Comparison of ENCODE assay signal across 12 cellular contexts in genomic region chr7:98616381-98617050, GRCh38. TPM values are rescaled to one million over a fixed set of nuclear protein-coding genes. Genes with fewer than 3 reads are reported as not detected.
DNase-seq lines count a peak whose midpoint lies in the region; ATAC-seq and TF ChIP-seq lines count a peak whose summit lies in the region.
"Had no signal": no experiment of that assay in that cellular context is flagged by ENCODE, and none has a peak within 500 bp of the region (broad histone marks: within the 10 kb centered on the region; RNA-seq: fewer than 3 reads in every experiment).

No MANE protein-coding gene starts in this region.

- TF ChIP-seq CTCF in endodermal cell (conservative IDR thresholded peaks at IDR 0.05) (no peak), psoas muscle (IDR thresholded peaks at IDR 0.05) (no peak), omental fat pad (IDR thresholded peaks at IDR 0.05) (no peak)

- no peaks in the 10 kb centered on the region for H3K4me1 ChIP-seq in endodermal cell (ENCODE audit: control insufficient read depth, insufficient read depth, low read length)
- H3K4me1 ChIP-seq in psoas muscle = no peaks in the 10 kb centered on the region

- no peak overlapping the region for H3K4me3 Mint-ChIP-seq in endodermal cell
- H3K4me3 Mint-ChIP-seq in T-cell = no peak overlapping the region
- H3K4me3 Mint-ChIP-seq: activated B cell treated with CpG ODN at 0.5 μM for 24 hours had no signal

- no peak overlapping the region for H3K27ac ChIP-seq in endodermal cell (ENCODE audit: low read depth, low read length)
- no peak overlapping the region for H3K27ac ChIP-seq in psoas muscle
- H3K27ac ChIP-seq: BLaER1 treated with 17β-estradiol and CSF1 and Interleukin-3, amounts not matched to agents 10 nM and 100 nM had no signal

- no peaks in the 10 kb centered on the region for H3K36me3 ChIP-seq in endodermal cell (ENCODE audit: control insufficient read depth, insufficient read depth, low read length)
- H3K36me3 ChIP-seq in psoas muscle (ENCODE audit: insufficient read depth in 1 of 2, low read depth in 1 of 2) = no peaks in the 10 kb centered on the region
- H3K36me3 ChIP-seq: BLaER1 treated with 17β-estradiol and CSF1 and Interleukin-3, amounts not matched to agents 10 nM and 100 nM had no signal

- WGBS in endodermal cell (ENCODE audit: insufficient coverage in 1 of 2, insufficient read length in 1 of 2), 2 experiments = 6% methylated on average over 30 to 67 of the region's 67 CpGs
- 3% methylated on average over 65 to 67 of the region's 67 CpGs for WGBS in psoas muscle, 3 donors

- peaks cover 87% of the 10 kb centered on the region for H3K27me3 Mint-ChIP-seq in endodermal cell (ENCODE audit: insufficient read depth)
- peaks cover 40 to 50% of the 10 kb centered on the region in 2 donors for H3K27me3 Mint-ChIP-seq in T-cell

- H3K27me3 ChIP-seq in endodermal cell (ENCODE audit: control insufficient read depth, insufficient read depth, low read length, poor library complexity, severe bottlenecking) (peaks cover 98% of the 10 kb centered on the region), psoas muscle (ENCODE audit: insufficient read depth in 3 of 3, low read length in 2 of 3) (peaks cover 3 to 51% (median 24%) of the 10 kb centered on the region in 3 donors)
- H3K27me3 ChIP-seq: BLaER1 treated with 17β-estradiol and CSF1 and Interleukin-3, amounts not matched to agents 10 nM and 100 nM had no signal

- no peaks in the 10 kb centered on the region for H3K4me1 Mint-ChIP-seq in endodermal cell
- peaks cover 4 to 7% (median 6%) of the 10 kb centered on the region in 3 donors for H3K4me1 Mint-ChIP-seq in T-cell

- no peaks in the 10 kb centered on the region for H3K36me3 Mint-ChIP-seq in endodermal cell (ENCODE audit: low read depth)
- H3K36me3 Mint-ChIP-seq in T-cell = no peaks in the 10 kb centered on the region

- no peaks in the 10 kb centered on the region for H3K9me3 ChIP-seq in endodermal cell (ENCODE audit: control insufficient read depth, low read length)
- no peaks in the 10 kb centered on the region for H3K9me3 ChIP-seq in psoas muscle

- H3K27ac Mint-ChIP-seq in endodermal cell (no peak overlapping the region), T-cell (no peak overlapping the region)
- H3K27ac Mint-ChIP-seq: activated B cell treated with CpG ODN at 0.5 μM for 24 hours had no signal

- ATAC-seq in psoas muscle (no peak), T-cell (replicated peaks in 1 of 4) (no peak), HG03457 (IDR thresholded peaks at IDR 0.05; ENCODE audit: unreplicated experiment) (no peak), omental fat pad (ENCODE audit: low FRiP score) (no peak)

- POLR2A ChIA-PET in T-cell (lab: Charles Lee) = no interaction called here

- CTCF ChIA-PET in T-cell (lab: Charles Lee) = no interaction called here

- intact Hi-C loops in psoas muscle (cut with DNase I) = no loop called here

- H3K4me3 ChIP-seq in endodermal cell (ENCODE audit: low read length) (no peak overlapping the region), psoas muscle (peak overlapping the region; percentile 49)
- H3K4me3 ChIP-seq: BLaER1 treated with 17β-estradiol and CSF1 and Interleukin-3, amounts not matched to agents 10 nM and 100 nM had no signal

- no peak overlapping the region for H3K9ac ChIP-seq in endodermal cell (ENCODE audit: extremely low read depth, low read length, poor library complexity, severe bottlenecking)
- H3K9ac ChIP-seq: BLaER1 treated with 17β-estradiol and CSF1 and Interleukin-3, amounts not matched to agents 10 nM and 100 nM had no signal

- DNase-seq in DMS79 (lab: John Stamatoyannopoulos, UW) (peak; percentile 28), NCI-H2029 treated with DMSO at 0.1 percent for 48 hours (lab: John Stamatoyannopoulos, UW) (peak; percentile 14), endodermal cell (peak; percentile 69), psoas muscle (peak in 1 of 2 donors; percentile 58), T-cell (no peak), HK-2 (ENCODE audit: unreplicated experiment) (no peak), omental fat pad (ENCODE audit: low spot score) (no peak)
- DNase-seq: activated B cell treated with CpG ODN at 0.5 μM for 24 hours, MV-4-11, NCI-H748 treated with DMSO at 0.1 percent for 48 hours had no signal

- H3K9me3 Mint-ChIP-seq in endodermal cell = no peaks in the 10 kb centered on the region
- H3K9me3 Mint-ChIP-seq in T-cell = peaks cover 0 to 5% (median 0%) of the 10 kb centered on the region in 3 donors

RNA-seq across cellular contexts. Expression of gene NPTX2, which starts 0.6 kb away (rescaled TPM):
- 1 to 10 TPM in 1 of 2 donors, under 1 TPM in 1; 0.53 to 1.3 TPM for total RNA-seq in endodermal cell
- polyA plus RNA-seq in endodermal cell (2013, experiment 1 of 2) = 19.5 TPM
- 21.4 TPM for polyA plus RNA-seq in endodermal cell (2013, experiment 2 of 2)
- total RNA-seq in psoas muscle = 1 to 10 TPM; 1.3 to 8.7 (median 3.7) TPM
- polyA plus RNA-seq in psoas muscle = 1 to 10 TPM; 2.1 to 8.3 (median 6.8) TPM
- under 1 TPM in 4 of 5 donors, not detected in 1; 0.09 to 0.56 (median 0.20) TPM for total RNA-seq in T-cell
- total RNA-seq in omental fat pad = 10 to 100 TPM in 2 of 4 donors, 1 to 10 TPM in 2; 2.2 to 14.9 (median 7.1) TPM
- total RNA-seq: activated B cell treated with CpG ODN at 0.5 μM for 24 hours had no signal

Comparison
In these comparisons a context has a peak if more than half of its experiments do, and no peak if none do; other contexts are left out.
1. DNase-seq: peak in DMS79 (single experiment), NCI-H2029 treated with DMSO at 0.1 percent for 48 hours (single experiment) and endodermal cell (single experiment); none in T-cell (0 of 34), HK-2 (single experiment) and omental fat pad (single experiment).